In genomic region chr10:79191951-79192676, GRCh38 we compare ENCODE assay signal across 13 cellular contexts.
DNase-seq lines count a peak whose midpoint lies in the region; ATAC-seq and TF ChIP-seq lines count a peak whose summit lies in the region.
"Had no signal": no experiment of that assay in that cellular context is flagged by ENCODE, and none has a peak within 500 bp of the region (broad histone marks: within the 10 kb centered on the region; RNA-seq: fewer than 3 reads in every experiment).

No MANE protein-coding gene starts in this region.

- H3K27me3 Mint-ChIP-seq in chondrocyte (ENCODE audit: low read depth): no peaks in the 10 kb centered on the region

- H3K4me3 ChIP-seq in PC-3 (ENCODE audit: low read length) (no peak overlapping the region), spleen (no peak overlapping the region)

- 60 to 75% (median 74%) methylated on average over 4 of the region's 4 CpGs for WGBS in spleen, 5 donors

- no peak overlapping the region for H3K4me3 Mint-ChIP-seq in chondrocyte (ENCODE audit: unreplicated experiment)
- H3K4me3 Mint-ChIP-seq: CD8-positive, alpha-beta T cell had no signal

- no peak for TF ChIP-seq POLR2A in spleen (IDR thresholded peaks at IDR 0.05)

- no peaks in the 10 kb centered on the region for H3K79me2 ChIP-seq in PC-3 (ENCODE audit: low read length)

- POLR2A ChIA-PET in PC-3 (lab: Charles Lee; ENCODE audit: unreplicated experiment): interaction anchor here (0.6 to 1.0 kb wide), 2 partner anchors 34 to 42 kb away, joined by 6 to 8 read pairs; no protein-coding TSS in a partner anchor

- no peaks in the 10 kb centered on the region for H3K9me2 ChIP-seq in PC-3 (replicated peaks; ENCODE audit: low read length)

- intact Hi-C loops in PC-3 (cut with micrococcal nuclease): no loop called here
- intact Hi-C loops in spleen (cut with DNase I; ENCODE audit: low total_unique reads): loop anchor here (2.0 to 5.0 kb wide), 2 partner anchors 41 to 1145 kb away; no protein-coding TSS in a partner anchor

- H3K27ac ChIP-seq in PC-3 (ENCODE audit: low read length) (no peak overlapping the region), spleen (peak overlapping the region; percentile 38 to 95 (median 77))

- BruUV-seq in PC-3 (replicated peaks; lab: Mats Ljungman, UMichigan): no TSS peak

- H3K9me3 ChIP-seq in PC-3 (ENCODE audit: low read length) (no peaks in the 10 kb centered on the region), spleen (peaks cover 0 to 15% (median 0%) of the 10 kb centered on the region in 8 donors)

- H3K4me1 ChIP-seq in PC-3 (ENCODE audit: insufficient read depth, low read length) (peaks cover 35% of the 10 kb centered on the region), spleen (peaks cover 22 to 99% (median 71%) of the 10 kb centered on the region in 6 donors)

- H3K27ac Mint-ChIP-seq in chondrocyte (ENCODE audit: unreplicated experiment): no peak overlapping the region
- H3K27ac Mint-ChIP-seq: CD8-positive, alpha-beta T cell had no signal

- no peak overlapping the region for H3K9ac ChIP-seq in PC-3 (ENCODE audit: low read length)

- CTCF ChIA-PET in PC-3 (lab: Charles Lee): interaction anchor here (0.6 to 1.4 kb wide), 3 partner anchors 33 to 125 kb away, joined by 3 to 7 read pairs (median 5); no protein-coding TSS in a partner anchor

- H3F3A ChIP-seq in PC-3 (ENCODE audit: low read length, unreplicated experiment): no peaks in the 10 kb centered on the region

- H3K4me1 Mint-ChIP-seq in chondrocyte (ENCODE audit: low read depth): peaks cover 70% of the 10 kb centered on the region

- H2AFZ ChIP-seq in PC-3 (ENCODE audit: low read length): no peak overlapping the region

- TF ChIP-seq CTCF in PC-3 (conservative IDR thresholded peaks at IDR 0.05; ENCODE audit: low read depth, low read length): no peak
- TF ChIP-seq CTCF in spleen (IDR thresholded peaks at IDR 0.05 in 8 of 11, conservative IDR thresholded peaks at IDR 0.05 in 3 of 11): no peak
- no peak for TF ChIP-seq CTCF in chondrocyte (IDR thresholded peaks at IDR 0.05)

- H3K9me3 Mint-ChIP-seq in chondrocyte (ENCODE audit: low read depth): no peaks in the 10 kb centered on the region
- H3K9me3 Mint-ChIP-seq: CD8-positive, alpha-beta T cell had no signal

- peak overlapping the region; percentile 0; the same call in 1 of the 2 replicates for H3K4me2 ChIP-seq in PC-3 (ENCODE audit: low read length)

- ATAC-seq in PC-3 (no peak), GM19328 (IDR thresholded peaks at IDR 0.05; ENCODE audit: unreplicated experiment) (no peak), GM21381 (IDR thresholded peaks at IDR 0.05; ENCODE audit: unreplicated experiment) (no peak)
- ATAC-seq: CD8-positive, alpha-beta T cell; sciatic nerve had no signal

- DNase-seq in ELR (ENCODE audit: low read depth): peak; percentile 29
- DNase-seq in PC-3: no peak
- DNase-seq in foreskin melanocyte: peak; percentile 18
- no peak for DNase-seq in spleen
- no peak for DNase-seq in chondrocyte (ENCODE audit: low spot score)
- no peak for DNase-seq in SHP77 (lab: John Stamatoyannopoulos, UW)
- DNase-seq: activated naive CD4-positive, alpha-beta T cell treated with Interleukin-2 at 50 U/mL for 16 hours; CD8-positive, alpha-beta T cell; NCI-H1092; NCI-H2227 treated with DMSO at 0.1 percent for 48 hours had no signal

- H4K20me1 ChIP-seq in PC-3 (ENCODE audit: low read length): no peaks in the 10 kb centered on the region

- H3K36me3 ChIP-seq in PC-3 (ENCODE audit: low read depth, low read length) (peaks cover 4% of the 10 kb centered on the region; the same call in 1 of the 2 replicates), spleen (peaks cover 0 to 16% (median 0%) of the 10 kb centered on the region in 6 donors)

- H3K27me3 ChIP-seq in PC-3 (ENCODE audit: low read length): no peaks in the 10 kb centered on the region
- peaks cover 0 to 5% (median 0%) of the 10 kb centered on the region in 7 donors for H3K27me3 ChIP-seq in spleen (replicated peaks in 1 of 7)

- H3K36me3 Mint-ChIP-seq in chondrocyte (ENCODE audit: low read depth): peaks cover 4% of the 10 kb centered on the region

Comparison
In these comparisons a context has a peak if more than half of its experiments do, and no peak if none do; other contexts are left out.
1. DNase-seq: peak in ELR (single experiment) and foreskin melanocyte (single experiment); none in PC-3 (single experiment), spleen (single experiment), chondrocyte (single experiment) and SHP77 (0 of 2).